In the genomic region with DNA sequence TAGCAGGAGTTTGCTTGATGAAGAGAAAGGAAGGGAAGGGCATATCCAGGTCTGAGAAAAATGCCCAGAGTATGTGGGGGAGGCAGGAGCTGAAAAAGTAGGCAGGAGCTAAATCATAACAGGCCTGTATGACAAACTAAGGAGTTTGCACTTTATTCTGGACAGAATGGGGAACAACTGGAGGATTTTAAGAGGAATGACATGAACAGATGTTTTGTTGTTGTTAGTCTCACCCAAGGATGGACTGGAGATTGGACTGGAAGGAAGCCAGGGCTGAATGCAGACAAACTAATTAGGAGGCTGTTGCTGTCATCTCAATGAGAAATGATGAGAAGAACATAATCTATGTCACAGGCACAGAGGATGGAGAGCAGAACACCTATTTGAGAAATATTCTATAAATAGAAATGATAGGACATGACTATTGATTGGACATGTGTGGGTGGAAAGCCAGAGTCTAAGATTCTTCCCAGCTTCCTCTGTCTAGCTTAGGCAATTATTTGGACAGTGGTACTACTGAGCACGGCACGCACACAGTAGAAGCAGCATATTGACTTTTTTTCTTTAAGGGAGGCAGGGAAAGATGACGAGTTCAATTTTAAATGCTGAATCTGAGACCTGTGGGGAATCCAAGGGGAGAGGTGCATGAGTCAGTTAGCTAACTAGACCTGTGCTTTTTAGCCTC, we compare ENCODE assay signal across 8 cellular contexts. TPM values are rescaled to one million over a fixed set of nuclear protein-coding genes. Genes with fewer than 3 reads are reported as not detected.
DNase-seq lines count a peak whose midpoint lies in the region; ATAC-seq and TF ChIP-seq lines count a peak whose summit lies in the region.

No MANE protein-coding gene starts in this region.

- peak overlapping the region; percentile 97 for H3K4me2 ChIP-seq in mammary epithelial cell (ENCODE audit: insufficient read depth, low read depth, low read length)

- 0% methylated on average over 3 of the region's 3 CpGs for WGBS in mammary epithelial cell (ENCODE audit: low coverage, missing lambda C conversion rate)
- WGBS in transverse colon (ENCODE audit: low coverage in 1 of 2), 2 donors, result 5 to 8% methylated on average over 3 of the region's 3 CpGs

- no peak for ATAC-seq in GM21360 (IDR thresholded peaks at IDR 0.05; ENCODE audit: unreplicated experiment)

- H3K27ac ChIP-seq in mammary epithelial cell (ENCODE audit: insufficient read depth, low read depth, low read length) (peak overlapping the region; percentile 76), transverse colon (peak overlapping the region; percentile 96 to 100 (median 98))

- in situ Hi-C loops in mammary epithelial cell (cut with MboI; ENCODE audit: low sequenced_read_pairs in 2 of 2), result loop anchor here in 1 of 2 donors (10.0 kb wide), 1 partner anchor 48 kb away; a partner anchor contains a TSS
- in situ Hi-C loops in transverse colon (cut with MboI; ENCODE audit: low pct_ligation_motif_present in 1 of 4, low pct_unique_long_range_greater_than_20kb in 1 of 4, low sequenced_read_pairs in 3 of 4), result loop anchor here in 2 of 4 donors (10.0 kb wide), 2 partner anchors 48 to 68 kb away; a partner anchor contains a TSS

- peak; percentile 64 for DNase-seq in ELR (ENCODE audit: low read depth)
- peak; percentile 17 for DNase-seq in NCI-H146 (lab: John Stamatoyannopoulos, UW)
- DNase-seq in mammary epithelial cell, result peak; percentile 84
- peak; percentile 10 to 28 for DNase-seq in lung microvascular endothelial cell (ENCODE audit: low read depth in 2 of 2)
- DNase-seq in transverse colon, result no peak
- DNase-seq in GF-D8 (lab: John Stamatoyannopoulos, UW), result no peak
- DNase-seq in COLO668 (lab: John Stamatoyannopoulos, UW; ENCODE audit: unreplicated experiment), result no peak

- no TSS peak for BruUV-seq in mammary epithelial cell (replicated peaks; lab: Mats Ljungman, UMichigan)

- peaks cover 25% of the 10 kb centered on the region for H3K4me1 ChIP-seq in mammary epithelial cell (ENCODE audit: insufficient read depth, low read length)
- peaks cover 9 to 39% (median 34%) of the 10 kb centered on the region in 4 donors for H3K4me1 ChIP-seq in transverse colon

- no peaks in the 10 kb centered on the region for H3K9me3 ChIP-seq in mammary epithelial cell (replicated peaks; ENCODE audit: insufficient read depth, low read length)
- H3K9me3 ChIP-seq in transverse colon, result no peaks in the 10 kb centered on the region

- TF ChIP-seq CTCF in mammary epithelial cell (conservative IDR thresholded peaks at IDR 0.05 in 1 of 2, IDR thresholded peaks at IDR 0.05 in 1 of 2; ENCODE audit: extremely low read depth in 1 of 2, insufficient read depth in 1 of 2, low read depth in 1 of 2, low read length in 2 of 2) (no peak), transverse colon (IDR thresholded peaks at IDR 0.05) (no peak)

- no peak for TF ChIP-seq POLR2A in transverse colon (IDR thresholded peaks at IDR 0.05)

- no peaks in the 10 kb centered on the region for H3K36me3 ChIP-seq in mammary epithelial cell (ENCODE audit: insufficient read depth, low read length)
- no peaks in the 10 kb centered on the region for H3K36me3 ChIP-seq in transverse colon

- CTCF ChIA-PET in mammary epithelial cell (lab: Charles Lee; ENCODE audit: low non-redundant PET), result no interaction called here

- dilution Hi-C loops in mammary epithelial cell (cut with HindIII; ENCODE audit: low sequenced_read_pairs), result loop anchor here (5.0 kb wide), 1 partner anchor 46 kb away; no protein-coding TSS in a partner anchor

- peak overlapping the region; percentile 75 for H3K9ac ChIP-seq in mammary epithelial cell (ENCODE audit: insufficient read depth, low read length)

- H2AFZ ChIP-seq in mammary epithelial cell (ENCODE audit: low read depth, low read length), result peak overlapping the region; percentile 81

- H4K20me1 ChIP-seq in mammary epithelial cell (ENCODE audit: insufficient read depth, low read length), result no peaks in the 10 kb centered on the region

- TF ChIP-seq EP300 in transverse colon (IDR thresholded peaks at IDR 0.05; ENCODE audit: low read depth), result no peak

- H3K4me3 ChIP-seq in mammary epithelial cell (replicated peaks in 1 of 3; ENCODE audit: insufficient read depth in 1 of 3, low read depth in 2 of 3, low read length in 3 of 3), result peak overlapping the region; percentile 50 to 100 (median 60)
- H3K4me3 ChIP-seq in transverse colon, result peak overlapping the region; percentile 3 to 84 (median 79)

- H3K27me3 ChIP-seq in mammary epithelial cell (ENCODE audit: insufficient read depth, low read length) (no peaks in the 10 kb centered on the region), transverse colon (no peaks in the 10 kb centered on the region)

- H3K79me2 ChIP-seq in mammary epithelial cell (ENCODE audit: insufficient read depth, low read length), result peaks cover 57% of the 10 kb centered on the region

- intact Hi-C loops in mammary epithelial cell (cut with micrococcal nuclease) (loop anchor here (10.0 kb wide), 1 partner anchor 208 kb away; a partner anchor contains a TSS), transverse colon (cut with DNase I; ENCODE audit: low total_unique reads) (loop anchor here (5.0 kb wide), 1 partner anchor 46 kb away; no protein-coding TSS in a partner anchor)

RNA-seq across cellular contexts. Expression of a gene that starts 1.1 kb away (rescaled TPM):
- total RNA-seq in mammary epithelial cell (10 to 100 TPM; 72.9 to 80.9 TPM), lung microvascular endothelial cell (59.7 and 76.6 TPM in 2 replicates), transverse colon (100 to 1,000 TPM in 1 of 4 donors, 10 to 100 TPM in 3; 24.3 to 110 (median 61.0) TPM)
- polyA plus RNA-seq in mammary epithelial cell, result 36.7 TPM
- polyA minus RNA-seq in mammary epithelial cell, result 40.5 TPM

RNA-seq across cellular contexts. Expression of a gene that starts 50.0 kb away (rescaled TPM):
- total RNA-seq in mammary epithelial cell (100 to 1,000 TPM; 146 to 192 TPM), lung microvascular endothelial cell (139 and 168 TPM in 2 replicates), transverse colon (100 to 1,000 TPM in 2 of 4 donors, 10 to 100 TPM in 2; 50.7 to 110 (median 88.0) TPM)
- polyA plus RNA-seq in mammary epithelial cell, result 79.3 TPM
- 199 TPM for polyA minus RNA-seq in mammary epithelial cell

Comparison
In these comparisons a context has a peak if more than half of its experiments do, and no peak if none do; other contexts are left out.
1. DNase-seq: peak in ELR (single experiment), NCI-H146 (single experiment), mammary epithelial cell (single experiment) and lung microvascular endothelial cell (2 of 2); none in transverse colon (single experiment), GF-D8 (single experiment) and COLO668 (single experiment).